ENCODE assay signal across 22 cellular contexts in the genomic region with DNA sequence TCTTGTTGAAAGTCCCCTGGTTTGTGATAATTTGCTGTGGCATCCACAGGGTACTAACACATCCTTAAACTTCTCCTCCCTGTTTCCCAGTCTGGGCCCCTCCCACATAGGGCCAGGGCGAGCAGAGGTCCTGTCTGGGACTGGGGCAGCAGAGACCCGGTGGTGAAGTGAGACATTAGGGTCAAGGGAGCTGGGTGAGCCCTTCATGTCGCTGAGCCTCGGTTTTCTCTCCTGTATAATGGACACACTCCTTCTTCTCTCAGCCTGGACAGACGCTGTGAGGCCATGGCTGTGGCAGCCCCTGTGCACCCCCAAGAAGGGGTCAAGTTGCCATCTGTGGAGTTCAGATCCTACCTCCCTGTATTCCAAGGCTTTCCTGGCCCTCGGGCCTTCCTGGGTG. TPM values are rescaled to one million over a fixed set of nuclear protein-coding genes. Genes with fewer than 3 reads are reported as not detected.
A peak's percentile ranks its signal among the peaks of the same experiment; 100 is the strongest.
DNase-seq lines count a peak whose midpoint lies in the region; ATAC-seq and TF ChIP-seq lines count a peak whose summit lies in the region.
"Had no signal": no experiment of that assay in that cellular context is flagged by ENCODE, and none has a peak within 500 bp of the region (broad histone marks: within the 10 kb centered on the region; RNA-seq: fewer than 3 reads in every experiment).

No MANE protein-coding gene starts in this region.

- H3K36me3 Mint-ChIP-seq in endodermal cell (ENCODE audit: low read depth) = no peaks in the 10 kb centered on the region
- H3K36me3 Mint-ChIP-seq in CD4-positive, alpha-beta memory T cell = no peaks in the 10 kb centered on the region

- H3K27ac ChIP-seq in endodermal cell (ENCODE audit: low read depth, low read length) = no peak overlapping the region
- no peak overlapping the region for H3K27ac ChIP-seq in sigmoid colon
- H3K27ac ChIP-seq in CD4-positive, alpha-beta memory T cell (ENCODE audit: low read depth, low read length) = no peak overlapping the region
- H3K27ac ChIP-seq: 22Rv1, Peyer's patch had no signal

- DNase-seq in activated effector memory CD4-positive, alpha-beta T cell treated with anti-CD3 and anti-CD28 coated beads, Interleukin-2, amount 50 U/mL, for 16 hours = peak; percentile 42
- no peak for DNase-seq in activated effector memory CD4-positive, alpha-beta T cell treated with Interleukin-2 at 50 U/mL for 16 hours
- peak; percentile 14 for DNase-seq in 8988T
- DNase-seq in endodermal cell = peak; percentile 28
- DNase-seq in sigmoid colon = peak; percentile 37
- no peak for DNase-seq in CD4-positive, alpha-beta memory T cell
- no peak for DNase-seq in KG1 (lab: John Stamatoyannopoulos, UW)
- DNase-seq: C1 segment of cervical spinal cord, DMS53, GDM1, MM.1S, NCI-H1048, NCI-H1417 treated with DMSO at 0.1 percent for 48 hours, NCI-H187, NCI-H446, NCI-H526 had no signal

- H3K9ac ChIP-seq in endodermal cell (ENCODE audit: extremely low read depth, low read length, poor library complexity, severe bottlenecking) = no peak overlapping the region

- H3K9me3 ChIP-seq in endodermal cell (ENCODE audit: control insufficient read depth, low read length) (peaks cover 19% of the 10 kb centered on the region), sigmoid colon (peaks cover 3 to 20% (median 14%) of the 10 kb centered on the region in 4 donors)
- peaks cover 0 to 5% of the 10 kb centered on the region in 2 donors for H3K9me3 ChIP-seq in CD4-positive, alpha-beta memory T cell (ENCODE audit: control insufficient read depth in 1 of 2, low read length in 2 of 2)

- POLR2A ChIA-PET in CD4-positive, alpha-beta memory T cell (lab: Charles Lee; ENCODE audit: partially characterized antibody) = no interaction called here

- no peak overlapping the region for H3K27ac Mint-ChIP-seq in endodermal cell
- no peak overlapping the region for H3K27ac Mint-ChIP-seq in CD4-positive, alpha-beta memory T cell

- peaks cover 42% of the 10 kb centered on the region for H3K9me3 Mint-ChIP-seq in endodermal cell
- peaks cover 0 to 9% (median 5%) of the 10 kb centered on the region in 8 donors for H3K9me3 Mint-ChIP-seq in CD4-positive, alpha-beta memory T cell

- H3K4me1 ChIP-seq in endodermal cell (ENCODE audit: control insufficient read depth, insufficient read depth, low read length) = no peaks in the 10 kb centered on the region
- H3K4me1 ChIP-seq in sigmoid colon = no peaks in the 10 kb centered on the region
- H3K4me1 ChIP-seq in CD4-positive, alpha-beta memory T cell (ENCODE audit: insufficient read depth, low read length) = no peaks in the 10 kb centered on the region
- H3K4me1 ChIP-seq: Peyer's patch had no signal

- H3K4me3 Mint-ChIP-seq in endodermal cell = no peak overlapping the region
- no peak overlapping the region for H3K4me3 Mint-ChIP-seq in CD4-positive, alpha-beta memory T cell

- 82 to 86% methylated on average over 1 to 6 of the region's 6 CpGs for WGBS in endodermal cell (ENCODE audit: insufficient coverage in 1 of 2, insufficient read length in 1 of 2), 2 experiments
- WGBS in sigmoid colon, 2 donors = 79 to 80% methylated on average over 6 of the region's 6 CpGs

- CTCF ChIA-PET in CD4-positive, alpha-beta memory T cell (lab: Charles Lee; ENCODE audit: partially characterized antibody) = interaction anchor here (1.4 kb wide), 1 partner anchor 12 kb away, joined by 3 read pairs; no protein-coding TSS in a partner anchor

- TF ChIP-seq CTCF in endodermal cell (conservative IDR thresholded peaks at IDR 0.05) (no peak), sigmoid colon (IDR thresholded peaks at IDR 0.05) (no peak)

- ATAC-seq in HG03432 (IDR thresholded peaks at IDR 0.05; ENCODE audit: unreplicated experiment) = no peak
- ATAC-seq: K562 had no signal

- intact Hi-C loops in sigmoid colon (cut with DNase I) = no loop called here
- intact Hi-C loops in CD4-positive, alpha-beta memory T cell (cut with micrococcal nuclease) = no loop called here

- no peaks in the 10 kb centered on the region for H3K4me1 Mint-ChIP-seq in endodermal cell
- H3K4me1 Mint-ChIP-seq in CD4-positive, alpha-beta memory T cell = no peaks in the 10 kb centered on the region

- no peak for TF ChIP-seq EP300 in sigmoid colon (IDR thresholded peaks at IDR 0.05)

- H3K4me3 ChIP-seq in endodermal cell (ENCODE audit: low read length) (no peak overlapping the region), sigmoid colon (no peak overlapping the region)
- no peak overlapping the region for H3K4me3 ChIP-seq in CD4-positive, alpha-beta memory T cell (ENCODE audit: low read length in 2 of 2)
- H3K4me3 ChIP-seq: K562, Peyer's patch had no signal

- H3K27me3 Mint-ChIP-seq in endodermal cell (ENCODE audit: insufficient read depth) = peaks cover 36% of the 10 kb centered on the region
- no peaks in the 10 kb centered on the region for H3K27me3 Mint-ChIP-seq in CD4-positive, alpha-beta memory T cell

- no peak for TF ChIP-seq POLR2A in sigmoid colon (IDR thresholded peaks at IDR 0.05)

- H3K27me3 ChIP-seq in endodermal cell (ENCODE audit: control insufficient read depth, insufficient read depth, low read length, poor library complexity, severe bottlenecking) = peaks cover 10% of the 10 kb centered on the region
- peaks cover 0 to 32% (median 7%) of the 10 kb centered on the region in 3 donors for H3K27me3 ChIP-seq in sigmoid colon
- H3K27me3 ChIP-seq in CD4-positive, alpha-beta memory T cell (ENCODE audit: insufficient read depth, low read length) = no peaks in the 10 kb centered on the region
- H3K27me3 ChIP-seq: Peyer's patch had no signal

- H3K36me3 ChIP-seq in endodermal cell (ENCODE audit: control insufficient read depth, insufficient read depth, low read length) = no peaks in the 10 kb centered on the region
- no peaks in the 10 kb centered on the region for H3K36me3 ChIP-seq in sigmoid colon
- H3K36me3 ChIP-seq in CD4-positive, alpha-beta memory T cell (ENCODE audit: insufficient read depth, low read length) = no peaks in the 10 kb centered on the region
- H3K36me3 ChIP-seq: Peyer's patch had no signal

RNA-seq across cellular contexts. Expression of gene HMX1, which starts 33.0 kb away (rescaled TPM):
- total RNA-seq in endodermal cell = 1 to 10 TPM in 1 of 2 donors, not detected in 1; 1.2 TPM
- 1.4 TPM for polyA plus RNA-seq in endodermal cell (2013, experiment 1 of 2)
- polyA plus RNA-seq in endodermal cell (2013, experiment 2 of 2) = 0.95 TPM
- 1 to 10 TPM in 2 of 4 donors, not detected in 2; 1.1 to 1.7 TPM for total RNA-seq in sigmoid colon
- not detected for polyA plus RNA-seq in sigmoid colon
- total RNA-seq in CD4-positive, alpha-beta memory T cell = not detected
- not detected for polyA plus RNA-seq in CD4-positive, alpha-beta memory T cell
- total RNA-seq: K562, OCI-LY7, Peyer's patch had no signal
- polyA plus RNA-seq: H1, K562 had no signal

Comparison
In these comparisons a context has a peak if more than half of its experiments do, and no peak if none do; other contexts are left out.
1. DNase-seq: peak in activated effector memory CD4-positive, alpha-beta T cell treated with anti-CD3 and anti-CD28 coated beads, Interleukin-2, amount 50 U/mL, for 16 hours (single experiment), 8988T (single experiment), endodermal cell (single experiment) and sigmoid colon (single experiment); none in activated effector memory CD4-positive, alpha-beta T cell treated with Interleukin-2 at 50 U/mL for 16 hours (single experiment), CD4-positive, alpha-beta memory T cell (0 of 5) and KG1 (single experiment).